In genomic region chr16:81604960-81605383, GRCh38 we compare ENCODE assay signal across 15 cellular contexts.
A peak's percentile ranks its signal among the peaks of the same experiment; 100 is the strongest.
DNase-seq lines count a peak whose midpoint lies in the region; ATAC-seq and TF ChIP-seq lines count a peak whose summit lies in the region.
"Had no signal": no experiment of that assay in that cellular context is flagged by ENCODE, and none has a peak within 500 bp of the region (broad histone marks: within the 10 kb centered on the region; RNA-seq: fewer than 3 reads in every experiment).

No MANE protein-coding gene starts in this region.

- H3K27ac Mint-ChIP-seq in naive thymus-derived CD8-positive, alpha-beta T cell = peak overlapping the region in 1 of 10 donors; percentile 63
- H3K27ac Mint-ChIP-seq: memory B cell had no signal

- ATAC-seq in naive thymus-derived CD8-positive, alpha-beta T cell = no peak

- H3K4me3 Mint-ChIP-seq in naive thymus-derived CD8-positive, alpha-beta T cell = no peak overlapping the region
- H3K4me3 Mint-ChIP-seq: memory B cell had no signal

- H3K9me3 ChIP-seq in mesodermal cell (ENCODE audit: control insufficient read depth, low read length) = no peaks in the 10 kb centered on the region
- H3K9me3 ChIP-seq: thyroid gland had no signal

- H3K27me3 Mint-ChIP-seq in naive thymus-derived CD8-positive, alpha-beta T cell = no peaks in the 10 kb centered on the region
- H3K27me3 Mint-ChIP-seq: memory B cell had no signal

- 93 to 94% methylated on average over 7 of the region's 8 CpGs for WGBS in mesodermal cell (ENCODE audit: insufficient coverage in 2 of 2), 2 experiments

- H3K27ac ChIP-seq in mesodermal cell (ENCODE audit: low read depth, low read length, severe bottlenecking) = peak overlapping the region; percentile 65
- H3K27ac ChIP-seq: cardiac muscle cell, thyroid gland had no signal

- H3K9me3 Mint-ChIP-seq in naive thymus-derived CD8-positive, alpha-beta T cell = no peaks in the 10 kb centered on the region
- H3K9me3 Mint-ChIP-seq: memory B cell had no signal

- peaks cover 17% of the 10 kb centered on the region for H3K36me3 ChIP-seq in mesodermal cell (ENCODE audit: control insufficient read depth, insufficient read depth, low read length)
- H3K36me3 ChIP-seq: thyroid gland had no signal

- H3K4me3 ChIP-seq in choroid plexus epithelial cell (ENCODE audit: low read depth, low read length) (no peak overlapping the region), mesodermal cell (ENCODE audit: extremely low read depth, insufficient read depth, low read length, poor library complexity, severe bottlenecking) (no peak overlapping the region)
- H3K4me3 ChIP-seq: cardiac muscle cell, thyroid gland had no signal

- peaks cover 41% of the 10 kb centered on the region for H3K4me1 ChIP-seq in mesodermal cell (ENCODE audit: control insufficient read depth, insufficient read depth, low read length, poor library complexity, severe bottlenecking)

- H3K36me3 Mint-ChIP-seq in naive thymus-derived CD8-positive, alpha-beta T cell = peaks cover 0 to 37% (median 0%) of the 10 kb centered on the region in 3 donors

- POLR2A ChIA-PET in naive thymus-derived CD8-positive, alpha-beta T cell (lab: Charles Lee) = no interaction called here

- DNase-seq in AG08396 (ENCODE audit: low spot score) (peak; percentile 73), NCI-H146 (lab: John Stamatoyannopoulos, UW) (peak; percentile 51), choroid plexus epithelial cell (ENCODE audit: low read depth) (peak; percentile 77), NCI-H524 (lab: John Stamatoyannopoulos, UW) (no peak), iPS-NIHi7 (ENCODE audit: extremely low spot score) (no peak), activated gamma-delta T cell treated with Interleukin-2 at 50 U/mL for 16 hours (no peak)
- no peak for DNase-seq in naive thymus-derived CD8-positive, alpha-beta T cell
- DNase-seq: activated CD4-positive, CD25-positive, alpha-beta regulatory T cell; activated T-cell treated with anti-CD3 and anti-CD28 coated beads, Interleukin-2, amount 50 U/mL, for 1 hour; GOT3; SHP77; thyroid gland had no signal

- peaks cover 0 to 18% (median 11%) of the 10 kb centered on the region in 4 donors for H3K4me1 Mint-ChIP-seq in naive thymus-derived CD8-positive, alpha-beta T cell

- no peak for TF ChIP-seq CTCF in choroid plexus epithelial cell (conservative IDR thresholded peaks at IDR 0.05; ENCODE audit: low read depth, low read length)

Comparison
In these comparisons a context has a peak if more than half of its experiments do, and no peak if none do; other contexts are left out.
1. DNase-seq: peak in AG08396 (single experiment), NCI-H146 (single experiment) and choroid plexus epithelial cell (single experiment); none in NCI-H524 (0 of 2), naive thymus-derived CD8-positive, alpha-beta T cell (0 of 10), iPS-NIHi7 (single experiment) and activated gamma-delta T cell treated with Interleukin-2 at 50 U/mL for 16 hours (single experiment).